Comparison of ENCODE assay signal across 14 cellular contexts in genomic region chr11:11163256-11163655, GRCh38.
A peak's percentile ranks its signal among the peaks of the same experiment; 100 is the strongest.
DNase-seq lines count a peak whose midpoint lies in the region; ATAC-seq and TF ChIP-seq lines count a peak whose summit lies in the region.
"Had no signal": no experiment of that assay in that cellular context is flagged by ENCODE, and none has a peak within 500 bp of the region (broad histone marks: within the 10 kb centered on the region; RNA-seq: fewer than 3 reads in every experiment).

No MANE protein-coding gene starts in this region.

- H3K9me3 Mint-ChIP-seq in endothelial cell (ENCODE audit: unreplicated experiment), result no peaks in the 10 kb centered on the region
- H3K9me3 Mint-ChIP-seq in nephron, result no peaks in the 10 kb centered on the region
- peaks cover 4% of the 10 kb centered on the region for H3K9me3 Mint-ChIP-seq in activated CD4-positive, alpha-beta memory T cell treated with anti-CD3 and anti-CD28 coated beads for 36 hours

- H3K36me3 Mint-ChIP-seq in endothelial cell (ENCODE audit: low read depth, unreplicated experiment) (no peaks in the 10 kb centered on the region), nephron (ENCODE audit: low read depth) (no peaks in the 10 kb centered on the region)
- H3K36me3 Mint-ChIP-seq in activated CD4-positive, alpha-beta memory T cell treated with anti-CD3 and anti-CD28 coated beads for 36 hours, result no peaks in the 10 kb centered on the region

- ATAC-seq in GM21390 (IDR thresholded peaks at IDR 0.05; ENCODE audit: unreplicated experiment), result no peak

- H3K27ac Mint-ChIP-seq in endothelial cell (ENCODE audit: unreplicated experiment) (no peak overlapping the region), nephron (peak overlapping the region in 1 of 3 experiments; percentile 0)
- H3K27ac Mint-ChIP-seq in activated CD4-positive, alpha-beta memory T cell treated with anti-CD3 and anti-CD28 coated beads for 36 hours, result no peak overlapping the region

- intact Hi-C loops in activated CD4-positive, alpha-beta memory T cell treated with anti-CD3 and anti-CD28 coated beads for 36 hours (cut with micrococcal nuclease), result no loop called here

- DNase-seq in HuH-7.5 (ENCODE audit: low spot score), result peak; percentile 14
- DNase-seq in endothelial cell (ENCODE audit: low spot score), result no peak
- no peak for DNase-seq in NCI-H2171 treated with DMSO at 0.1 percent for 48 hours (lab: John Stamatoyannopoulos, UW)
- DNase-seq in activated CD4-positive, alpha-beta memory T cell treated with anti-CD3 and anti-CD28 coated beads for 36 hours, result no peak
- DNase-seq in GM19238 (ENCODE audit: insufficient read length, low spot score), result no peak
- DNase-seq: activated CD4-positive, CD25-positive, alpha-beta regulatory T cell; activated naive CD4-positive, alpha-beta T cell treated with Interleukin-2 at 50 U/mL for 16 hours; NCI-H1694; nucleus accumbens; Right ventricle myocardium superior; stimulated activated CD4-positive, alpha-beta T cell treated with anti-CD3 and anti-CD28 coated beads, Interleukin-4, amount 100 ng/mL, for 4 hours had no signal

- TF ChIP-seq CTCF in C4-2B (conservative IDR thresholded peaks at IDR 0.05), result peak; percentile 31
- peak; percentile 48 for TF ChIP-seq CTCF in endothelial cell (IDR thresholded peaks at IDR 0.05; ENCODE audit: unreplicated experiment)
- peak in 2 of 3 experiments; percentile 23 to 34 for TF ChIP-seq CTCF in nephron (IDR thresholded peaks at IDR 0.05; ENCODE audit: unreplicated experiment in 3 of 3)

- POLR2A ChIA-PET in activated CD4-positive, alpha-beta memory T cell treated with anti-CD3 and anti-CD28 coated beads for 36 hours (lab: Charles Lee), result no interaction called here

- CTCF ChIA-PET in activated CD4-positive, alpha-beta memory T cell treated with anti-CD3 and anti-CD28 coated beads for 36 hours (lab: Charles Lee), result interaction anchor here (0.7 to 1.1 kb wide), 2 partner anchors 8 to 257 kb away, joined by 3 read pairs; no protein-coding TSS in a partner anchor

- H3K4me1 Mint-ChIP-seq in endothelial cell (ENCODE audit: unreplicated experiment), result peaks cover 3% of the 10 kb centered on the region
- H3K4me1 Mint-ChIP-seq in nephron, result peaks cover 21% of the 10 kb centered on the region
- H3K4me1 Mint-ChIP-seq in activated CD4-positive, alpha-beta memory T cell treated with anti-CD3 and anti-CD28 coated beads for 36 hours (ENCODE audit: low read depth), result no peaks in the 10 kb centered on the region

- no peak overlapping the region for H3K4me3 Mint-ChIP-seq in endothelial cell (ENCODE audit: unreplicated experiment)
- H3K4me3 Mint-ChIP-seq in nephron, result no peak overlapping the region
- H3K4me3 Mint-ChIP-seq in activated CD4-positive, alpha-beta memory T cell treated with anti-CD3 and anti-CD28 coated beads for 36 hours, result no peak overlapping the region

- H3K27me3 Mint-ChIP-seq in endothelial cell (ENCODE audit: unreplicated experiment) (no peaks in the 10 kb centered on the region), nephron (ENCODE audit: low read depth) (peaks cover 8% of the 10 kb centered on the region)
- H3K27me3 Mint-ChIP-seq in activated CD4-positive, alpha-beta memory T cell treated with anti-CD3 and anti-CD28 coated beads for 36 hours, result peaks cover 2% of the 10 kb centered on the region

- H3K27ac ChIP-seq in C4-2B, result no peak overlapping the region
